Comparison of ENCODE assay signal across 2 cellular contexts in the genomic region with DNA sequence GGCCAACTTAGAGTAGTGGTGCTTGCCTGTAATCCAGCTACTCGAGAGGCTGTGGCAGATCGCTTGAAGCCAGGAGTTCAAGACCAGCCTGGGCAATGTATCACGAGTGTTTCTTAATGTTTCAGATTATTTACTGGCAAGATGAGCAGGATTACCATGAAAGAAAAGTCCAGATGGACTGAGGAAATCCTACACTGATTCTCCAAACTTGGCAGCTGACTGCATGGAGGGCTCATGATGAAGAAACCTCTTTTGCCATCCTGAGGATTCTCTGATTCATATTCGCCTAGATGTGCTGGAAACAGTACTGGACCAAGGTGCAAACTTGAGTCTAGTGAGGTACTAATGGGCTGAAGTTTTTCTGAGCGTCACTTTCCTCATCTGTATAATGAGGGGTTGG.
TF ChIP-seq lines count a peak whose summit lies in the region.

No MANE protein-coding gene starts in this region.

TF ChIP-seq in HCT116, 20 proteins besides CTCF, POLR2A, EP300 and RAD21:
- TF ChIP-seq REST (IDR thresholded peaks at IDR 0.05; ENCODE audit: low read depth) (no peak), FOSL1 (IDR thresholded peaks at IDR 0.05; ENCODE audit: low read depth) (no peak), EZH2phosphoT487 (IDR thresholded peaks at IDR 0.05; ENCODE audit: borderline replicate concordance) (no peak), ELF1 (IDR thresholded peaks at IDR 0.05; ENCODE audit: borderline replicate concordance, low read depth) (no peak)
- TF ChIP-seq, protein P1, sequence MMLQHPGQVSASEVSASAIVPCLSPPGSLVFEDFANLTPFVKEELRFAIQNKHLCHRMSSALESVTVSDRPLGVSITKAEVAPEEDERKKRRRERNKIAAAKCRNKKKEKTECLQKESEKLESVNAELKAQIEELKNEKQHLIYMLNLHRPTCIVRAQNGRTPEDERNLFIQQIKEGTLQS (IDR thresholded peaks at IDR 0.05), result no peak

TF ChIP-seq in SK-N-SH treated with all-trans-retinoic acid at 6 μM for 48 hours, 23 proteins besides CTCF, POLR2A, EP300 and RAD21:
- no peak for TF ChIP-seq RARB (CRISPR knock-in tag; IDR thresholded peaks at IDR 0.05)
- no peak for TF ChIP-seq SNAI2 (CRISPR knock-in tag; IDR thresholded peaks at IDR 0.05)
- no peak for TF ChIP-seq OSR1 (CRISPR knock-in tag; IDR thresholded peaks at IDR 0.05)
